24 cellular contexts compared by ENCODE assay signal in genomic region chr3:13109516-13109915, GRCh38.
"Had no signal": no experiment of that assay in that cellular context is flagged by ENCODE, and none has a peak within 500 bp of the region (broad histone marks: within the 10 kb centered on the region; RNA-seq: fewer than 3 reads in every experiment).

No MANE protein-coding gene starts in this region.

- ATAC-seq: activated CD4-positive, CD25-positive, alpha-beta regulatory T cell treated with anti-CD3 and anti-CD28 coated beads, Interleukin-2, amount 50 U/mL, for 24 hours; gastrocnemius medialis; left lung; lower lobe of right lung; right lobe of liver; stimulated activated naive CD8-positive, alpha-beta T cell treated with anti-CD3 and anti-CD28 coated beads, Interleukin-15, amount 100 ng/mL, for 72 hours had no signal

- H3K27ac ChIP-seq: gastrocnemius medialis, left lung, lower lobe of right lung, neutrophil, right lobe of liver, skin epidermis had no signal

- H3K4me3 ChIP-seq: breast epithelium, gastrocnemius medialis, left lung, lower lobe of right lung, right lobe of liver, skin epidermis had no signal

- H3K9me3 ChIP-seq: breast epithelium, gastrocnemius medialis, left lung, lower lobe of right lung, neutrophil, right lobe of liver had no signal

- H3K27me3 ChIP-seq: breast epithelium, gastrocnemius medialis, right lobe of liver had no signal

- DNase-seq: activated CD4-positive, alpha-beta memory T cell treated with anti-CD3 and anti-CD28 coated beads for 36 hours; activated CD4-positive, alpha-beta T cell treated with anti-CD3 and anti-CD28 coated beads, Interleukin-2, amount 10 ng/mL, durations not matched to agents 24 days and 14 days; activated CD8-positive, alpha-beta memory T cell treated with anti-CD3 and anti-CD28 coated beads, Interleukin-2, amount 50 U/mL, for 4 hours; activated gamma-delta T cell treated with Interleukin-2 at 50 U/mL for 16 hours; activated naive CD4-positive, alpha-beta T cell treated with anti-CD3 and anti-CD28 coated beads, Interleukin-2, amount 50 U/mL, for 16 hours; activated T-cell treated with anti-CD3 and anti-CD28 coated beads, Interleukin-2, amount 50 U/mL, for 1 hour; central memory CD4-positive, alpha-beta T cell; effector CD8-positive, alpha-beta T cell; erythroblast; gastrocnemius medialis; glutamatergic neuron; mesendoderm; nephron progenitor cell; stimulated activated CD4-positive, alpha-beta T cell treated with anti-CD3 and anti-CD28 coated beads, Interleukin-12 subunit alpha, Interleukin-12 subunit beta, amount 100 ng/mL, for 4 hours; stimulated activated CD4-positive, alpha-beta T cell treated with anti-CD3 and anti-CD28 coated beads, Interleukin-4, amount 100 ng/mL, for 1 hour; stimulated activated naive CD8-positive, alpha-beta T cell treated with anti-CD3 and anti-CD28 coated beads, Interleukin-15, amount 100 ng/mL, for 72 hours; substantia nigra had no signal

- H3K36me3 ChIP-seq: breast epithelium, gastrocnemius medialis, left lung, lower lobe of right lung, neutrophil, right lobe of liver had no signal

- H3K4me1 ChIP-seq: breast epithelium, left lung had no signal
